ENCODE assay signal across 19 cellular contexts in the genomic region with DNA sequence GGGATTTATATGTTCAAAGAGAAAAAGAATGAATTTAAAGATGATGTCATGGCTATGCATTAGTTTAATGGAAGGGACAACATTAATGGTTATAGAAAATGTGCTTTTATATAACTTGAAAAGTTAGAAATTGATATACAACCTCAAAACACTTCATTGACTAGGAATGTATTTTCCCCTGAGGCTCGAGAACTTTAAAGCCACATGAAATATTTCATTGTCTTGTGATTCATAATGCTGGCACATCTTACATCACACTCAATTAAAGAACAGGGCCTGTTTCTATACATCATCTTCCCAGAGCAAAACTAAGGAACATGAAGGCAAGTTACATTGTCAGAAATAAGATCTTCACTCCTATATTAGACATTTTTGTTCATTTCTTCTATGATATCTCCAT. TPM values are rescaled to one million over a fixed set of nuclear protein-coding genes. Genes with fewer than 3 reads are reported as not detected.
DNase-seq lines count a peak whose midpoint lies in the region; ATAC-seq lines count a peak whose summit lies in the region.
"Had no signal": no experiment of that assay in that cellular context is flagged by ENCODE, and none has a peak within 500 bp of the region (broad histone marks: within the 10 kb centered on the region; RNA-seq: fewer than 3 reads in every experiment).

No MANE protein-coding gene starts in this region.

- H3K4me2 ChIP-seq in mesenchymal stem cell (ENCODE audit: low read length, poor library complexity, severe bottlenecking) = no peak overlapping the region

- no peak overlapping the region for H2BK120ac ChIP-seq in mesenchymal stem cell (ENCODE audit: low read depth, low read length)

- no peak overlapping the region for H4K8ac ChIP-seq in mesenchymal stem cell (ENCODE audit: low read length)

- H3K4ac ChIP-seq in mesenchymal stem cell (ENCODE audit: low read depth in 1 of 2, low read length in 2 of 2) = no peak overlapping the region

- H3K4me1 ChIP-seq in mesenchymal stem cell (ENCODE audit: control insufficient read depth, insufficient read depth, low read depth, low read length) = no peaks in the 10 kb centered on the region
- H3K4me1 ChIP-seq: gastrocnemius medialis, Peyer's patch, upper lobe of left lung had no signal

- no peaks in the 10 kb centered on the region for H3K9me3 ChIP-seq in mesenchymal stem cell (ENCODE audit: control insufficient read depth, low read length)
- H3K9me3 ChIP-seq: gastrocnemius medialis, Peyer's patch, upper lobe of left lung had no signal

- H2AK5ac ChIP-seq in mesenchymal stem cell (ENCODE audit: low read length, severe bottlenecking) = no peak overlapping the region

- H3K79me1 ChIP-seq in mesenchymal stem cell (replicated peaks; ENCODE audit: low read length, poor library complexity, severe bottlenecking) = no peaks in the 10 kb centered on the region

- no peak overlapping the region for H3K4me3 ChIP-seq in mesenchymal stem cell (ENCODE audit: insufficient read depth in 1 of 2, low read depth in 1 of 2, low read length in 2 of 2)
- H3K4me3 ChIP-seq: gastrocnemius medialis, Peyer's patch, upper lobe of left lung had no signal

- H3K9ac ChIP-seq in mesenchymal stem cell (ENCODE audit: low read length) = no peak overlapping the region

- no peaks in the 10 kb centered on the region for H3K27me3 ChIP-seq in mesenchymal stem cell (ENCODE audit: control insufficient read depth in 1 of 2, insufficient read depth in 1 of 2, low read length in 2 of 2)
- H3K27me3 ChIP-seq: gastrocnemius medialis, Peyer's patch, upper lobe of left lung had no signal

- H2BK12ac ChIP-seq in mesenchymal stem cell (ENCODE audit: low read length in 2 of 2) = no peak overlapping the region

- WGBS in mesenchymal stem cell = 32% methylated on average over 1 of the region's 1 CpG

- H3K14ac ChIP-seq in mesenchymal stem cell (ENCODE audit: low read length in 2 of 2) = no peak overlapping the region

- H3K18ac ChIP-seq in mesenchymal stem cell (ENCODE audit: low read depth in 1 of 2, low read length in 2 of 2) = no peak overlapping the region

- no peaks in the 10 kb centered on the region for H3K36me3 ChIP-seq in mesenchymal stem cell (ENCODE audit: control insufficient read depth in 1 of 2, insufficient read depth in 2 of 2, low read depth in 1 of 2, low read length in 2 of 2)
- H3K36me3 ChIP-seq: gastrocnemius medialis, Peyer's patch, upper lobe of left lung had no signal

- no peak overlapping the region for H3K27ac ChIP-seq in mesenchymal stem cell (ENCODE audit: low read length, poor library complexity, severe bottlenecking)
- H3K27ac ChIP-seq: gastrocnemius medialis, Peyer's patch, upper lobe of left lung had no signal

- no peak overlapping the region for H3K23ac ChIP-seq in mesenchymal stem cell (ENCODE audit: low read length in 2 of 2)

- no peak overlapping the region for H2BK15ac ChIP-seq in mesenchymal stem cell (ENCODE audit: low read depth, poor library complexity, severe bottlenecking)

- H2BK5ac ChIP-seq in mesenchymal stem cell (ENCODE audit: low read depth, low read length, poor library complexity, severe bottlenecking) = no peak overlapping the region

- ATAC-seq in GM21423 (IDR thresholded peaks at IDR 0.05; ENCODE audit: unreplicated experiment) = no peak
- ATAC-seq in GM21619 (IDR thresholded peaks at IDR 0.05; ENCODE audit: unreplicated experiment) = no peak
- ATAC-seq: activated naive CD8-positive, alpha-beta T cell treated with anti-CD3 and anti-CD28 coated beads, Interleukin-2, amount 50 U/mL, for 24 hours; gastrocnemius medialis; T-helper 17 cell had no signal

- no peak overlapping the region for H2AFZ ChIP-seq in mesenchymal stem cell (ENCODE audit: low read depth, low read length)

- DNase-seq in Daoy (ENCODE audit: low read depth) (peak; percentile 55), M059J (ENCODE audit: low read depth) (peak; percentile 83), dedifferentiated amniotic fluid mesenchymal stem cell (ENCODE audit: extremely low spot score) (peak; percentile 63), mesenchymal stem cell (peak; percentile 16), cortex of kidney (lab: John Stamatoyannopoulos, UW) (no peak)
- no peak for DNase-seq in activated T-cell treated with anti-CD3 and anti-CD28 coated beads, Interleukin-2, amount 50 U/mL, for 1 hour
- DNase-seq: activated CD4-positive, alpha-beta T cell treated with anti-CD3 and anti-CD28 coated beads for 1 hour; activated naive CD8-positive, alpha-beta T cell treated with anti-CD3 and anti-CD28 coated beads, Interleukin-2, amount 50 U/mL, for 24 hours; activated T-cell treated with anti-CD3 and anti-CD28 coated beads for 4 hours; dermis blood vessel endothelial cell; gastrocnemius medialis; NCI-H1436 treated with DMSO at 0.1 percent for 48 hours; NCI-H510A; Peyer's patch; stimulated activated CD4-positive, alpha-beta T cell treated with anti-CD3 and anti-CD28 coated beads, Interleukin-2, amount 100 ng/mL, for 24 hours; T-helper 17 cell; upper lobe of left lung had no signal

- no peak overlapping the region for H4K91ac ChIP-seq in mesenchymal stem cell (ENCODE audit: low read length)

RNA-seq across cellular contexts. Expression of a gene that starts 35.2 kb away (rescaled TPM):
- 72.0 and 87.3 TPM in 2 replicates for total RNA-seq in Daoy (2014; rRNA removed; shearing (Covaris generic))
- total RNA-seq in M059J (2014; rRNA removed; shearing (Covaris generic)) = 20.7 and 46.3 TPM in 2 replicates
- polyA plus RNA-seq in mesenchymal stem cell (2013, experiment 1 of 2) = 15.1 TPM
- polyA plus RNA-seq in mesenchymal stem cell (2013, experiment 2 of 2) = 15.9 TPM

Comparison
In these comparisons a context has a peak if more than half of its experiments do, and no peak if none do; other contexts are left out.
1. DNase-seq: peak in Daoy (single experiment), M059J (single experiment), dedifferentiated amniotic fluid mesenchymal stem cell (single experiment) and mesenchymal stem cell (single experiment); none in cortex of kidney (single experiment) and activated T-cell treated with anti-CD3 and anti-CD28 coated beads, Interleukin-2, amount 50 U/mL, for 1 hour (single experiment).